Comparison of ENCODE assay signal across 8 cellular contexts in genomic region chr10:118241229-118242137, GRCh38.
DNase-seq lines count a peak whose midpoint lies in the region; ATAC-seq, FAIRE-seq and TF ChIP-seq lines count a peak whose summit lies in the region.

No MANE protein-coding gene starts in this region.

- peak; percentile 45 for FAIRE-seq in frontal cortex (lab: Jason Lieb, UNC)

- H3K9me3 ChIP-seq in thoracic aorta, result no peaks in the 10 kb centered on the region

- ATAC-seq in thoracic aorta (ENCODE audit: insufficient number of reproducible peaks, low FRiP score, low read depth) (peak; percentile 91), HG03280 (IDR thresholded peaks at IDR 0.05; ENCODE audit: unreplicated experiment) (no peak)

- DNase-seq in G401 (ENCODE audit: low spot score) (peak; percentile 81), Kasumi-1 (lab: John Stamatoyannopoulos, UW) (peak; percentile 84 to 90), RPMI7951 (ENCODE audit: low read depth) (peak; percentile 60), frontal cortex (ENCODE audit: low spot score in 2 of 2) (peak; percentile 21 to 62), nucleus accumbens (lab: John Stamatoyannopoulos, UW) (peak in 51 of 56 donors; percentile 5 to 92 (median 58)), thoracic aorta (ENCODE audit: low spot score) (peak; percentile 39)
- peak; percentile 43 for DNase-seq in activated effector memory CD4-positive, alpha-beta T cell treated with Interleukin-2 at 50 U/mL for 16 hours

- no peak overlapping the region for H3K27ac ChIP-seq in thoracic aorta

- H3K4me1 ChIP-seq in thoracic aorta (ENCODE audit: control insufficient read depth in 1 of 2, low read depth in 2 of 2), result no peaks in the 10 kb centered on the region

- peak; percentile 93 for TF ChIP-seq CTCF in thoracic aorta (IDR thresholded peaks at IDR 0.05)

- H3K4me3 ChIP-seq in thoracic aorta, result no peak overlapping the region

- H3K27me3 ChIP-seq in thoracic aorta (replicated peaks; ENCODE audit: insufficient read depth), result no peaks in the 10 kb centered on the region

- in situ Hi-C loops in G401 (cut with HindIII; ENCODE audit: low sequenced_read_pairs), result no loop called here

- no peaks in the 10 kb centered on the region for H3K36me3 ChIP-seq in thoracic aorta
